1 cellular context compared by ENCODE assay signal in genomic region chr14:65238456-65238855, GRCh38.
TF ChIP-seq lines count a peak whose summit lies in the region.

No MANE protein-coding gene starts in this region.

TF ChIP-seq in SK-N-SH treated with all-trans-retinoic acid at 6 μM for 48 hours, 23 proteins besides CTCF, POLR2A, EP300 and RAD21 (continued from another document):
- TF ChIP-seq SNAI2 (CRISPR knock-in tag; IDR thresholded peaks at IDR 0.05) (no peak), PPARA (CRISPR knock-in tag; IDR thresholded peaks at IDR 0.05; ENCODE audit: borderline replicate concordance) (no peak), ZNF565 (CRISPR knock-in tag; conservative IDR thresholded peaks at IDR 0.05; ENCODE audit: low read depth) (no peak), ZC3H10 (CRISPR knock-in tag; IDR thresholded peaks at IDR 0.05) (no peak)
